8 cellular contexts compared by ENCODE assay signal in genomic region chr15:39919740-39920509, GRCh38. TPM values are rescaled to one million over a fixed set of nuclear protein-coding genes. Genes with fewer than 3 reads are reported as not detected.
A peak's percentile ranks its signal among the peaks of the same experiment; 100 is the strongest.
DNase-seq lines count a peak whose midpoint lies in the region; TF ChIP-seq lines count a peak whose summit lies in the region.

GPR176 (minus strand) TSS chr15:39920266; CDS start chr15:39920026, 240 bp downstream.

- no peaks in the 10 kb centered on the region for H3K27me3 Mint-ChIP-seq in chondrocyte (ENCODE audit: low read depth)

- H3K36me3 Mint-ChIP-seq in chondrocyte (ENCODE audit: low read depth), result no peaks in the 10 kb centered on the region

- H3K9me3 Mint-ChIP-seq in chondrocyte (ENCODE audit: low read depth), result peaks cover 4% of the 10 kb centered on the region

- DNase-seq in NCI-H524 (lab: John Stamatoyannopoulos, UW), result peak; percentile 48 to 63
- DNase-seq in NCI-H524 treated with DMSO at 0.1 percent for 48 hours (lab: John Stamatoyannopoulos, UW), result no peak
- DNase-seq in HUDEP-2 (lab: John Stamatoyannopoulos, UW; ENCODE audit: unreplicated experiment in 76 of 76), result peak in 44 of 76 experiments; percentile 5 to 54 (median 34)
- peak; percentile 92 for DNase-seq in chondrocyte (ENCODE audit: low spot score)
- peak; percentile 70 for DNase-seq in iris pigment epithelial cell (ENCODE audit: low read depth)
- no peak for DNase-seq in NCI-H1436 (lab: John Stamatoyannopoulos, UW)

- peak within 1 kb of the TSS; percentile 86 for H3K4me3 Mint-ChIP-seq in chondrocyte (ENCODE audit: unreplicated experiment)

- peaks cover 32% of the 10 kb centered on the region for H3K4me1 Mint-ChIP-seq in chondrocyte (ENCODE audit: low read depth)

- TF ChIP-seq CTCF in WI38 (IDR thresholded peaks at IDR 0.05; ENCODE audit: low read depth, low read length), result no peak
- TF ChIP-seq CTCF in chondrocyte (IDR thresholded peaks at IDR 0.05), result peak; percentile 51

- peak within 1 kb of the TSS in 20 of 21 experiments; percentile 39 to 84 (median 68) for H3K27ac ChIP-seq in skin epidermis

- H3K4me3 ChIP-seq in WI38 (ENCODE audit: low read depth, low read length) (peak within 1 kb of the TSS; percentile 79), skin epidermis (peak within 1 kb of the TSS; percentile 45 to 73 (median 57))

- peak within 1 kb of the TSS; percentile 96 for H3K27ac Mint-ChIP-seq in chondrocyte (ENCODE audit: unreplicated experiment)

RNA-seq across cellular contexts. Expression of gene GPR176, which starts in this region (rescaled TPM):
- 31.1 to 33.0 TPM (median 31.2 TPM) in 3 replicates for total RNA-seq in chondrocyte

Comparison
In these comparisons a context has a peak if more than half of its experiments do, and no peak if none do; other contexts are left out.
1. DNase-seq: peak in NCI-H524 (2 of 2), HUDEP-2 (44 of 76), chondrocyte (single experiment) and iris pigment epithelial cell (single experiment); none in NCI-H524 treated with DMSO at 0.1 percent for 48 hours (single experiment) and NCI-H1436 (single experiment).